11 cellular contexts compared by ENCODE assay signal in the genomic region with DNA sequence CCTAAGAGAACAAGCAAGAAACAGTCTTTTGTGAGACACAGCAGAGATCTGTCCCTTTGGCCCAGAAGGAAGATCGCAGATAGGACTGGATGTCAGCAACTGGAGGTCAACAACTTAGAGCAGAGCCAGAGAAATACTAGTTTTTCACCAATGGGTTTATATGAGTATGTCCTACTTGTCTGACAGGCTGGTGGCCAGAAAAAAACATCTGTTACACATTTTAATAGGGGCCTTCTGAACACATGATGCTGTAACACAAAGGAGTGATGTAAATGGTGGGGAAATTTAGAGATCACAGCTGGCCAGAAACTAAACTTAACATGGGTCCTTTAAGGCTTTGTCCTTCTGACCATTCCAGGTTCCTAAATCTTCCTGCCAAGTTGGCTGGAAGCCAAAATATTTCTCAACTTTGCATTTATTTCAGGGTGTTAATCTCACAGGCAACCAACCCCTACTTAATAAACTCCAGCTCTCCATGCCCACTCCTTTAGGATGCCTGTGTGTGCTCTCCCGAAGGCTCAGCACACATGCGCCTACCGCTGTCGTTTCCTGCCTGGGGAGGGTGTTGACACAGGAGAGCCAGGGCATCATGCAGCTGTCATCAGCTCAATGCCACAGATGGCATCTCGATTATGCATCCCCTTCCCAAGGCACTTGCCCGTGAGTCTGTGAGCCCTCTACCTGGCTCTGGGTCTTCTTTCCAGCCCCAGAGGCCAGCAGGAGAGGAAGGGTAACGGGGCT.
DNase-seq lines count a peak whose midpoint lies in the region; ATAC-seq, FAIRE-seq and TF ChIP-seq lines count a peak whose summit lies in the region.
"Had no signal": no experiment of that assay in that cellular context is flagged by ENCODE, and none has a peak within 500 bp of the region (broad histone marks: within the 10 kb centered on the region; RNA-seq: fewer than 3 reads in every experiment).

No MANE protein-coding gene starts in this region.

- TF ChIP-seq CTCF in Calu3 (IDR thresholded peaks at IDR 0.05; ENCODE audit: unreplicated experiment): no peak
- TF ChIP-seq CTCF in fibroblast of the aortic adventitia (IDR thresholded peaks at IDR 0.05; ENCODE audit: insufficient read depth, low read length): no peak
- no peak for TF ChIP-seq CTCF in pancreas (IDR thresholded peaks at IDR 0.05)

- DNase-seq in Calu3 (peak; percentile 20), NCI-H69 (lab: John Stamatoyannopoulos, UW) (peak; percentile 89), fibroblast of the aortic adventitia (ENCODE audit: low read depth) (peak; percentile 95), pancreas (peak in 5 of 6 donors; percentile 23 to 52 (median 33)), occipital lobe (lab: John Stamatoyannopoulos, UW) (no peak), H54 (ENCODE audit: insufficient read length, low spot score) (no peak)
- DNase-seq in activated T-cell treated with anti-CD3 and anti-CD28 coated beads, Interleukin-2, amount 50 U/mL, for 1 hour: no peak
- DNase-seq: nucleus accumbens had no signal

- H3K4me3 ChIP-seq in fibroblast of the aortic adventitia (ENCODE audit: low read depth, low read length) (no peak overlapping the region), pancreas (no peak overlapping the region)
- H3K4me3 ChIP-seq: HAP-1 had no signal

- no peak overlapping the region for H3K4me3 Mint-ChIP-seq in Calu3 (ENCODE audit: low read depth, unreplicated experiment)
- H3K4me3 Mint-ChIP-seq: dendritic cell treated with granulocyte-macrophage colony-stimulating factor and Interleukin-4, amounts not matched to agents 40 ng/mL and 50 ng/mL, for 4 days had no signal

- no peak for TF ChIP-seq POLR2A in H54 (IDR thresholded peaks at IDR 0.05; ENCODE audit: low read depth, low read length)

- no peaks in the 10 kb centered on the region for H3K36me3 ChIP-seq in pancreas
- H3K36me3 ChIP-seq: HAP-1 had no signal

- H3K4me1 Mint-ChIP-seq in Calu3 (ENCODE audit: low read depth, unreplicated experiment): peaks cover 45% of the 10 kb centered on the region

- CTCF ChIA-PET in Calu3 (lab: Charles Lee): interaction anchor here (0.6 to 2.3 kb wide), 6 partner anchors 77 to 671 kb away, joined by 3 to 9 read pairs (median 5); no protein-coding TSS in a partner anchor

- intact Hi-C loops in Calu3 (cut with micrococcal nuclease; ENCODE audit: unreplicated experiment): loop anchor here (2.0 to 10.0 kb wide), 9 partner anchors 77 to 1222 kb away; partner anchors contain the start of gene ETAA1
- intact Hi-C loops in pancreas (cut with DNase I): no loop called here

- no peaks in the 10 kb centered on the region for H3K27me3 Mint-ChIP-seq in Calu3 (ENCODE audit: unreplicated experiment)
- H3K27me3 Mint-ChIP-seq: dendritic cell treated with granulocyte-macrophage colony-stimulating factor and Interleukin-4, amounts not matched to agents 40 ng/mL and 50 ng/mL, for 4 days had no signal

- FAIRE-seq in pancreas (lab: Jason Lieb, UNC) (no peak), H54 (lab: Jason Lieb, UNC) (no peak)

- H3K27ac Mint-ChIP-seq in Calu3 (ENCODE audit: unreplicated experiment): peak overlapping the region; percentile 59
- H3K27ac Mint-ChIP-seq: dendritic cell treated with granulocyte-macrophage colony-stimulating factor and Interleukin-4, amounts not matched to agents 40 ng/mL and 50 ng/mL, for 4 days had no signal

- WGBS in pancreas, 2 donors: 31 to 35% methylated on average over 8 of the region's 8 CpGs

- peak; percentile 57 to 79 (median 71) for ATAC-seq in pancreas
- ATAC-seq in HG03159 (IDR thresholded peaks at IDR 0.05; ENCODE audit: unreplicated experiment): no peak

- H3K27ac ChIP-seq in pancreas: peak overlapping the region in 2 of 4 donors; percentile 31 to 57

- H3K9me3 Mint-ChIP-seq in Calu3 (ENCODE audit: low read depth, unreplicated experiment): peaks cover 7% of the 10 kb centered on the region

- no peaks in the 10 kb centered on the region for H3K9me3 ChIP-seq in pancreas
- H3K9me3 ChIP-seq: HAP-1 had no signal

- no peaks in the 10 kb centered on the region for H3K27me3 ChIP-seq in pancreas

- H3K4me1 ChIP-seq in pancreas: peaks cover 0 to 18% (median 14%) of the 10 kb centered on the region in 3 donors
- H3K4me1 ChIP-seq: HAP-1 had no signal

- no TSS peak for BruUV-seq in Calu3 (replicated peaks; lab: Mats Ljungman, UMichigan)

- H3K36me3 Mint-ChIP-seq in Calu3 (ENCODE audit: insufficient read depth, unreplicated experiment): no peaks in the 10 kb centered on the region

Comparison
In these comparisons a context has a peak if more than half of its experiments do, and no peak if none do; other contexts are left out.
1. DNase-seq: peak in Calu3 (single experiment), NCI-H69 (single experiment), fibroblast of the aortic adventitia (single experiment) and pancreas (5 of 6); none in occipital lobe (single experiment), activated T-cell treated with anti-CD3 and anti-CD28 coated beads, Interleukin-2, amount 50 U/mL, for 1 hour (single experiment) and H54 (single experiment).